ENCODE assay signal across 1 cellular context in the genomic region with DNA sequence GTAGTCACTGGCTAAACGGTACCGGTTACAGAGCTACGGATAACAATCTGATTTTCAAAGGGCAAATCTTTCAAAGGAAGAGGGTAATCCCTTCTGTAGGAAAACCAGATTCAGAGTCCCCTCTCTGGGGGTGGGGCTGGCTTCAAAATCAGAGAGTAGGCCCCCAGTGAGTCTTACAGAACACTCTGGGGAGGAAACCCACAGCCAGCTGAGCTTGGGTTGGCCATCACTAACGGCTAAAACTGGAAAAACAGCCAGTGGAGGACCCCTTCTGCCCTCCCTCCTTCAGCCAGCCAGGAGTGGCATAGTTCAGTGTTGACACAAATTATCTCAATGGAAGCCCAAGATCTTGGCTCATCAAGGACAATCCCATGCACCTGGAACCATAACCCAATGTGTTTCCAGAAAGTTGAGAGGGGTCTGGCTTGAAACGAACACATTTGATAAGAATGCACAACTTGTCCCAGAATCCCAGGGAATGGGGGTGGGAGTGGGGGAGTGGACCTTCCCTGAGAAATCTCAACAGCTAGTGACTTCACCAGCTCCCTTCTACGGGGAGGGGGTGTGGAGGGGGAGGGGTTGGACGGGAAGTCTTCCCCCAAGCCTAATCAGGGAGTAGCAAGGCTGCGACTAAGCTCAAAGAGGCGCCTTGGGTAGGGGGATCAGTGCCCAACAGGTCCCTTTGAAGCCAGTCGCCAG.
TF ChIP-seq lines count a peak whose summit lies in the region.

No MANE protein-coding gene starts in this region.

TF ChIP-seq in GM23338, 12 proteins besides CTCF, POLR2A, EP300 and RAD21 (continued from another document):
- no peak for TF ChIP-seq NANOG (IDR thresholded peaks at IDR 0.05; ENCODE audit: borderline replicate concordance)
- TF ChIP-seq, protein P1, sequence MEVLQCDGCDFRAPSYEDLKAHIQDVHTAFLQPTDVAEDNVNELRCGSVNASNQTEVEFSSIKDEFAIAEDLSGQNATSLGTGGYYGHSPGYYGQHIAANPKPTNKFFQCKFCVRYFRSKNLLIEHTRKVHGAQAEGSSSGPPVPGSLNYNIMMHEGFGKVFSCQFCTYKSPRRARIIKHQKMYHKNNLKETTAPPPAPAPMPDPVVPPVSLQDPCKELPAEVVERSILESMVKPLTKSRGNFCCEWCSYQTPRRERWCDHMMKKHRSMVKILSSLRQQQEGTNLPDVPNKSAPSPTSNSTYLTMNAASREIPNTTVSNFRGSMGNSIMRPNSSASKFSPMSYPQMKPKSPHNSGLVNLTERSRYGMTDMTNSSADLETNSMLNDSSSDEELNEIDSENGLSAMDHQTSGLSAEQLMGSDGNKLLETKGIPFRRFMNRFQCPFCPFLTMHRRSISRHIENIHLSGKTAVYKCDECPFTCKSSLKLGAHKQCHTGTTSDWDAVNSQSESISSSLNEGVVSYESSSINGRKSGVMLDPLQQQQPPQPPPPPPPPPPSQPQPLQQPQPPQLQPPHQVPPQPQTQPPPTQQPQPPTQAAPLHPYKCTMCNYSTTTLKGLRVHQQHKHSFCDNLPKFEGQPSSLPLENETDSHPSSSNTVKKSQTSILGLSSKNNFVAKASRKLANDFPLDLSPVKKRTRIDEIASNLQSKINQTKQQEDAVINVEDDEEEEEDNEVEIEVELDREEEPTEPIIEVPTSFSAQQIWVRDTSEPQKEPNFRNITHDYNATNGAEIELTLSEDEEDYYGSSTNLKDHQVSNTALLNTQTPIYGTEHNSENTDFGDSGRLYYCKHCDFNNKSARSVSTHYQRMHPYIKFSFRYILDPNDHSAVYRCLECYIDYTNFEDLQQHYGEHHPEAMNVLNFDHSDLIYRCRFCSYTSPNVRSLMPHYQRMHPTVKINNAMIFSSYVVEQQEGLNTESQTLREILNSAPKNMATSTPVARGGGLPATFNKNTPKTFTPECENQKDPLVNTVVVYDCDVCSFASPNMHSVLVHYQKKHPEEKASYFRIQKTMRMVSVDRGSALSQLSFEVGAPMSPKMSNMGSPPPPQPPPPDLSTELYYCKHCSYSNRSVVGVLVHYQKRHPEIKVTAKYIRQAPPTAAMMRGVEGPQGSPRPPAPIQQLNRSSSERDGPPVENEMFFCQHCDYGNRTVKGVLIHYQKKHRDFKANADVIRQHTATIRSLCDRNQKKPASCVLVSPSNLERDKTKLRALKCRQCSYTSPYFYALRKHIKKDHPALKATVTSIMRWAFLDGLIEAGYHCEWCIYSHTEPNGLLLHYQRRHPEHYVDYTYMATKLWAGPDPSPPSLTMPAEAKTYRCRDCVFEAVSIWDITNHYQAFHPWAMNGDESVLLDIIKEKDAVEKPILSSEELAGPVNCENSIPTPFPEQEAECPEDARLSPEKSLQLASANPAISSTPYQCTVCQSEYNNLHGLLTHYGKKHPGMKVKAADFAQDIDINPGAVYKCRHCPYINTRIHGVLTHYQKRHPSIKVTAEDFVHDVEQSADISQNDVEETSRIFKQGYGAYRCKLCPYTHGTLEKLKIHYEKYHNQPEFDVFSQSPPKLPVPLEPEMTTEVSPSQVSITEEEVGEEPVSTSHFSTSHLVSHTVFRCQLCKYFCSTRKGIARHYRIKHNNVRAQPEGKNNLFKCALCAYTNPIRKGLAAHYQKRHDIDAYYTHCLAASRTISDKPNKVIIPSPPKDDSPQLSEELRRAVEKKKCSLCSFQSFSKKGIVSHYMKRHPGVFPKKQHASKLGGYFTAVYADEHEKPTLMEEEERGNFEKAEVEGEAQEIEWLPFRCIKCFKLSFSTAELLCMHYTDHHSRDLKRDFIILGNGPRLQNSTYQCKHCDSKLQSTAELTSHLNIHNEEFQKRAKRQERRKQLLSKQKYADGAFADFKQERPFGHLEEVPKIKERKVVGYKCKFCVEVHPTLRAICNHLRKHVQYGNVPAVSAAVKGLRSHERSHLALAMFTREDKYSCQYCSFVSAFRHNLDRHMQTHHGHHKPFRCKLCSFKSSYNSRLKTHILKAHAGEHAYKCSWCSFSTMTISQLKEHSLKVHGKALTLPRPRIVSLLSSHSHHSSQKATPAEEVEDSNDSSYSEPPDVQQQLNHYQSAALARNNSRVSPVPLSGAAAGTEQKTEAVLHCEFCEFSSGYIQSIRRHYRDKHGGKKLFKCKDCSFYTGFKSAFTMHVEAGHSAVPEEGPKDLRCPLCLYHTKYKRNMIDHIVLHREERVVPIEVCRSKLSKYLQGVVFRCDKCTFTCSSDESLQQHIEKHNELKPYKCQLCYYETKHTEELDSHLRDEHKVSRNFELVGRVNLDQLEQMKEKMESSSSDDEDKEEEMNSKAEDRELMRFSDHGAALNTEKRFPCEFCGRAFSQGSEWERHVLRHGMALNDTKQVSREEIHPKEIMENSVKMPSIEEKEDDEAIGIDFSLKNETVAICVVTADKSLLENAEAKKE (CRISPR knock-in tag; IDR thresholded peaks at IDR 0.05) = no peak
- TF ChIP-seq EZH2phosphoT487 (IDR thresholded peaks at IDR 0.05; ENCODE audit: unreplicated experiment) = no peak
- TF ChIP-seq STAT1 (IDR thresholded peaks at IDR 0.05; ENCODE audit: unreplicated experiment) = no peak
- no peak for TF ChIP-seq POLR2AphosphoS5 (IDR thresholded peaks at IDR 0.05; ENCODE audit: low read depth)
- no peak for TF ChIP-seq JUNB (IDR thresholded peaks at IDR 0.05; ENCODE audit: unreplicated experiment)
- no peak for TF ChIP-seq EZH2 (IDR thresholded peaks at IDR 0.05; ENCODE audit: low read depth, unreplicated experiment)
- TF ChIP-seq CREB1 (CRISPR knock-in tag; IDR thresholded peaks at IDR 0.05; ENCODE audit: low read depth) = no peak
- no peak for TF ChIP-seq ZNF331 (CRISPR knock-in tag; IDR thresholded peaks at IDR 0.05; ENCODE audit: low read depth)
- no peak for TF ChIP-seq ZNF114 (CRISPR knock-in tag; IDR thresholded peaks at IDR 0.05)
